ENCODE assay signal across 8 cellular contexts in the genomic region with DNA sequence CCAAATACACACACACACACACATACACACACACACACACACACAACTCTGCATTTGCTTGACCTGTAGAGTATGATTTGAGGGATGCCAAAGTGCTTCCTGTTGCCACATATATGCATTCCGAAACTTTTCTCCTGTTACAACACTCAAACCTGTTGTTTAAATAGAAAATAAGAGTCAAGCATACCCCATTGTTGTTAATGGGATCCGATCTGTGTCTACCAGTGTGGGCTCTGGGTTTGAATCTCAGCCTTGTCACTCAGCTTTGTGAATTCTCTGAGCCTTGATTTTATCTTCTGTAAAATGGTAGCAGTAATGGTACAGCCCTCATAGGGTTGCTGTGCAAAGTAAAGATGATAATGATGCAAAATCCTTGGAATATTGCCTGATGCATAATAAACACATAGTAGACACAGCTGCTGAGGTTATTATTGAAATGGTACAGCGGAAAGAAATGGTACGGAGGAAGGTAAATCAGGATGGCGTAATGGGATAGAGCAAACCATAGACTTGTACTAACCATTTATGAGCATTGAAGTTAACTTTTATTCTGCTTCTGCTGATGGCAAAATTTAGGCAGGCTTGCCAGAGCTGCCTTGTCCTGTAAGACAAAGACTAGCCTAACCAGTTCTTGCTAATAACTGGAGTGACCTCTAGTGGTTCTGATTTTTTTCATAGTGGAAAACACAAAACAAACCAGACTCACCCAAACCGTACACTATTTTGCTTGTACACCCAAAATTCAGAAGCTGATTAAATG.
A peak's percentile ranks its signal among the peaks of the same experiment; 100 is the strongest.
DNase-seq lines count a peak whose midpoint lies in the region; ATAC-seq, FAIRE-seq and TF ChIP-seq lines count a peak whose summit lies in the region.

No MANE protein-coding gene starts in this region.

- no peaks in the 10 kb centered on the region for H3K4me1 ChIP-seq in psoas muscle

- ATAC-seq in GM21529 (IDR thresholded peaks at IDR 0.05; ENCODE audit: unreplicated experiment) (peak; percentile 24), psoas muscle (no peak)

- intact Hi-C loops in psoas muscle (cut with DNase I): loop anchor here (2.0 to 10.0 kb wide), 3 partner anchors 308 to 948 kb away; a partner anchor contains a TSS

- WGBS in psoas muscle, 3 donors: 67 to 77% (median 76%) methylated on average over 6 of the region's 6 CpGs

- H3K9me3 ChIP-seq in psoas muscle: no peaks in the 10 kb centered on the region

- TF ChIP-seq CTCF in 22Rv1 (IDR thresholded peaks at IDR 0.05) (peak; percentile 83), fibroblast of pulmonary artery (IDR thresholded peaks at IDR 0.05; ENCODE audit: low read length, missing control alignments) (peak; percentile 64), psoas muscle (IDR thresholded peaks at IDR 0.05) (peak; percentile 39)

- FAIRE-seq in RCC 7860 (lab: Jason Lieb, UNC): peak; percentile 38

- no peaks in the 10 kb centered on the region for H3K36me3 ChIP-seq in psoas muscle (ENCODE audit: insufficient read depth in 1 of 2, low read depth in 1 of 2)

- no peak overlapping the region for H3K4me3 ChIP-seq in fibroblast of pulmonary artery (replicated peaks; ENCODE audit: low read depth, low read length)
- H3K4me3 ChIP-seq in psoas muscle: no peak overlapping the region

- H3K27me3 ChIP-seq in psoas muscle (ENCODE audit: insufficient read depth in 3 of 3, low read length in 2 of 3): peaks cover 0 to 2% (median 0%) of the 10 kb centered on the region in 3 donors

- H3K27ac ChIP-seq in 22Rv1: peak overlapping the region; percentile 48
- no peak overlapping the region for H3K27ac ChIP-seq in psoas muscle

- DNase-seq in RCC 7860 (ENCODE audit: low spot score) (peak; percentile 63), fibroblast of pulmonary artery (ENCODE audit: low read depth) (peak; percentile 90), psoas muscle (no peak), COLO829 (ENCODE audit: low spot score) (no peak), NCI-H146 (lab: John Stamatoyannopoulos, UW) (no peak), NCI-H146 treated with DMSO at 0.1 percent for 48 hours (lab: John Stamatoyannopoulos, UW; ENCODE audit: unreplicated experiment) (no peak)

Comparison
In these comparisons a context has a peak if more than half of its experiments do, and no peak if none do; other contexts are left out.
1. DNase-seq: peak in RCC 7860 (single experiment) and fibroblast of pulmonary artery (single experiment); none in psoas muscle (0 of 2), COLO829 (single experiment), NCI-H146 (single experiment) and NCI-H146 treated with DMSO at 0.1 percent for 48 hours (single experiment).
2. Peak in every context shown above with its lines, with median percentiles within 50 percentile points of each other: CTCF ChIP-seq.